12 cellular contexts compared by ENCODE assay signal in the genomic region with DNA sequence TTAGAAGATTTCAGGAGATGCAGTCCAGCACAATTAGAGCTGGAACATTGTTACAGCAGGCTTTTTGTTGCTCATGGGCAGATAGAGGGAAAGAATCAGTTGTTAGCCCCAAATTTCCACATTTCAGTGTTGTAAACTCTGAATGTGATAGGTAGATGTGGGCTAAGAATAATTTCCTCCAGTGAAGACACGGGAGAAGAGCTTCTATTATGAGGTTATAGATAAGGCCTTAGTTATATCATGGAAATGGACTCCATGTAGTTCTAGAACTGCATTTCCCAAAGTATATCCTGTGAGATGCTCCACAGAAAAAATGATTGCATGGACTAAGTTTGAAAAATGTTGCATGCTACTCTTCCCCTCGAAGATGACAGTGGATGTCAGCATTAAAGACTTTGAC.
"Had no signal": no experiment of that assay in that cellular context is flagged by ENCODE, and none has a peak within 500 bp of the region (broad histone marks: within the 10 kb centered on the region; RNA-seq: fewer than 3 reads in every experiment).

No MANE protein-coding gene starts in this region.

- ATAC-seq: activated CD8-positive, alpha-beta T cell treated with anti-CD3 and anti-CD28 coated beads for 36 hours; activated T-cell treated with anti-CD3 and anti-CD28 coated beads, Interleukin-2, amount 50 U/mL, for 72 hours had no signal

- DNase-seq: activated CD4-positive, alpha-beta T cell treated with anti-CD3 and anti-CD28 coated beads, Interleukin-2, amount 50 U/mL, for 4 hours; activated effector memory CD4-positive, alpha-beta T cell treated with anti-CD3 and anti-CD28 coated beads, Interleukin-2, amount 50 U/mL, for 16 hours; activated naive CD4-positive, alpha-beta T cell; activated naive CD4-positive, alpha-beta T cell treated with anti-CD3 and anti-CD28 coated beads, Interleukin-2, amount 50 U/mL, for 16 hours; activated naive CD8-positive, alpha-beta T cell treated with anti-CD3 and anti-CD28 coated beads for 36 hours; activated T-cell treated with anti-CD3 and anti-CD28 coated beads, Interleukin-2, amount 50 U/mL, for 1 hour; activated T-cell treated with anti-CD3 and anti-CD28 coated beads, Interleukin-2, amount 50 U/mL, for 72 hours; NCI-H524 treated with DMSO at 0.1 percent for 48 hours; Right ventricle myocardium superior had no signal

- H3K4me2 ChIP-seq: KMS-11 had no signal

- H3K27ac ChIP-seq: KMS-11, RWPE1 had no signal

- H3K9ac ChIP-seq: KMS-11 had no signal
